Comparison of ENCODE assay signal across 1 cellular context in genomic region chr5:45695011-45695667, GRCh38.
TF ChIP-seq lines count a peak whose summit lies in the region.

No MANE protein-coding gene starts in this region.

TF ChIP-seq in H1, 55 proteins besides CTCF, POLR2A, EP300 and RAD21 (continued from another document):
- TF ChIP-seq RXRA (IDR thresholded peaks at IDR 0.05; ENCODE audit: insufficient read depth, low read depth, low read length) (no peak), EZH2 (IDR thresholded peaks at IDR 0.05; ENCODE audit: low read depth, low read length, severe bottlenecking) (no peak), CBX5 (IDR thresholded peaks at IDR 0.05; ENCODE audit: low read depth, low read length) (no peak), TAF1 (IDR thresholded peaks at IDR 0.05; ENCODE audit: low read depth, low read length) (peak; percentile 9; the same call in 1 of the 2 replicates), ATF3 (IDR thresholded peaks at IDR 0.05; ENCODE audit: insufficient read depth, low read depth, low read length) (no peak)
